In genomic region chr18:69747388-69747787, GRCh38 we compare ENCODE assay signal across 1 cellular context.
TF ChIP-seq lines count a peak whose summit lies in the region.

No MANE protein-coding gene starts in this region.

TF ChIP-seq in HepG2, 621 proteins besides CTCF, POLR2A, EP300 and RAD21 (continued from another document):
- TF ChIP-seq HOMEZ (CRISPR knock-in tag; IDR thresholded peaks at IDR 0.05; ENCODE audit: low read depth) (peak; percentile 79; the same call in 1 of the 2 replicates), ARID5B (CRISPR knock-in tag; IDR thresholded peaks at IDR 0.05) (peak; percentile 46; the same call in 1 of the 2 replicates), NCOR1 (IDR thresholded peaks at IDR 0.05; ENCODE audit: borderline replicate concordance, low read length) (peak; percentile 45; the same call in 1 of the 2 replicates), PATZ1 (CRISPR knock-in tag; IDR thresholded peaks at IDR 0.05) (peak; percentile 33; the same call in 1 of the 2 replicates), HNF4A (CRISPR knock-in tag; IDR thresholded peaks at IDR 0.05) (peak; percentile 77), TMF1 (CRISPR knock-in tag; IDR thresholded peaks at IDR 0.05; ENCODE audit: low read depth) (no peak), POGZ (CRISPR knock-in tag; IDR thresholded peaks at IDR 0.05) (peak; percentile 60), EHMT2 (IDR thresholded peaks at IDR 0.05; ENCODE audit: borderline replicate concordance, low read depth, low read length) (peak; percentile 41; the same call in 1 of the 2 replicates), HNF4G (IDR thresholded peaks at IDR 0.05; ENCODE audit: borderline replicate concordance, low read depth, low read length) (peak; percentile 59), HNF4G (CRISPR knock-in tag; IDR thresholded peaks at IDR 0.05; ENCODE audit: borderline replicate concordance, low read depth) (no peak; the same call in 1 of the 2 replicates)
